26 cellular contexts compared by ENCODE assay signal in the genomic region with DNA sequence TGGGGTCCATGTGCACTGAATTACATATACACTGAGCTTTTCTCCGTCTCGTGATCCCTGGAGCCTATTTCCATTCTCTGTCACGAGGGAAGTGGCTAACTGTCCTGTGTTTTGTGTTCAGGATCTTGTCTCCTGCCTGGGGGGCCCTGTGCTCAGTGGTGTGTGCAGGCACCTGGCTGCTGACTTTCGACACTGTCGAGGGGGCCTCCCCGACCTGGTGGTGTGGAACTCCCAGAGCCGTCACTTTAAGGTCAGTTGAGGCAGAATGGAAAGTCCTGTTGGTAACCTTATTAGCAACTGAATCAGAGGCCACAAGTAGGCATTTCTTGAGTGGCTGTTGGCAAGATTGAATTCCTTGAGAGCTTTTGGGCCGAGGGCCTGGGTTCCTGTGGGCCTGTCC. TPM values are rescaled to one million over a fixed set of nuclear protein-coding genes. Genes with fewer than 3 reads are reported as not detected.
A peak's percentile ranks its signal among the peaks of the same experiment; 100 is the strongest.
DNase-seq lines count a peak whose midpoint lies in the region; ATAC-seq, FAIRE-seq and TF ChIP-seq lines count a peak whose summit lies in the region.
"Had no signal": no experiment of that assay in that cellular context is flagged by ENCODE, and none has a peak within 500 bp of the region (broad histone marks: within the 10 kb centered on the region; RNA-seq: fewer than 3 reads in every experiment).

No MANE protein-coding gene starts in this region.

- H3K23me2 ChIP-seq in H9 (ENCODE audit: insufficient read length, low read depth, low read length, poor library complexity, severe bottlenecking), result no peaks in the 10 kb centered on the region

- no peaks in the 10 kb centered on the region for H4K20me1 ChIP-seq in OCI-LY1 (ENCODE audit: insufficient read depth, low read length)
- no peaks in the 10 kb centered on the region for H4K20me1 ChIP-seq in GM12878 (ENCODE audit: control insufficient read depth, insufficient read depth)
- no peaks in the 10 kb centered on the region for H4K20me1 ChIP-seq in H9 (ENCODE audit: control insufficient read depth, insufficient read depth, insufficient read length)

- FAIRE-seq in GM12878 (lab: Jason Lieb, UNC), result no peak
- FAIRE-seq: D721Med had no signal

- no peaks in the 10 kb centered on the region for H3K79me1 ChIP-seq in H9 (ENCODE audit: insufficient read depth, low read depth, low read length, poor library complexity, severe bottlenecking)

- H3K9me2 ChIP-seq in OCI-LY1 (ENCODE audit: low read depth, low read length), result no peaks in the 10 kb centered on the region

- H3K27ac Mint-ChIP-seq in activated naive CD8-positive, alpha-beta T cell treated with anti-CD3 and anti-CD28 coated beads, Interleukin-2, amount 10 ng/mL, durations not matched to agents 7 days and 5 days, result no peak overlapping the region
- H3K27ac Mint-ChIP-seq in activated naive CD8-positive, alpha-beta T cell treated with anti-CD3 and anti-CD28 coated beads for 36 hours, result no peak overlapping the region
- peak overlapping the region; percentile 52 for H3K27ac Mint-ChIP-seq in stimulated activated naive B cell treated with anti-CD40 and anti-IgM and Interleukin-4, amounts not matched to agents 10 μg/mL and 1 μg/mL and 100 μg/mL, for 72 hours
- no peak overlapping the region; a peak in 1 of 7 replicates for H3K27ac Mint-ChIP-seq in H9
- H3K27ac Mint-ChIP-seq: CD4-positive, CD25-positive, alpha-beta regulatory T cell had no signal

- no peak overlapping the region for H2AK5ac ChIP-seq in H9 (ENCODE audit: insufficient read length, low read length)

- TF ChIP-seq EP300 in GM12878 (IDR thresholded peaks at IDR 0.05; ENCODE audit: borderline replicate concordance in 1 of 2, control insufficient read depth in 1 of 2, low read depth in 2 of 2, low read length in 2 of 2), result no peak
- TF ChIP-seq EP300 in gastroesophageal sphincter (IDR thresholded peaks at IDR 0.05), result no peak

- no peak overlapping the region for H3K14ac ChIP-seq in H9 (ENCODE audit: insufficient read depth, low read length)

- H4K8ac ChIP-seq in H9 (replicated peaks; ENCODE audit: insufficient read length, low read depth, low read length), result no peak overlapping the region

- H3K4me3 ChIP-seq in OCI-LY1 (ENCODE audit: low read depth, low read length, poor library complexity, severe bottlenecking) (no peak overlapping the region), GM12878 (no peak overlapping the region), gastroesophageal sphincter (no peak overlapping the region)
- H3K4me3 ChIP-seq: MG63, Peyer's patch, SK-N-MC had no signal

- H2BK5ac ChIP-seq in H9 (ENCODE audit: insufficient read length, low read length), result no peak overlapping the region

- no peak overlapping the region for H2AFZ ChIP-seq in OCI-LY1 (ENCODE audit: low read length)
- H2AFZ ChIP-seq in GM12878 (ENCODE audit: control insufficient read depth, low read depth, low read length), result no peak overlapping the region
- no peak overlapping the region for H2AFZ ChIP-seq in H9 (ENCODE audit: low read length)

- no peak overlapping the region for H3T11ph ChIP-seq in H9 (ENCODE audit: low read length)

- H3K36me3 ChIP-seq in OCI-LY1 (ENCODE audit: insufficient read depth, low read length) (peaks cover 57% of the 10 kb centered on the region), GM12878 (ENCODE audit: control insufficient read depth in 2 of 2, insufficient read depth in 2 of 2, low read length in 1 of 2) (peaks cover 5 to 11% of the 10 kb centered on the region in 2 experiments; a peak in 3 of 4 replicates), gastroesophageal sphincter (peaks cover 0 to 80% of the 10 kb centered on the region in 2 donors)

- no peak overlapping the region for H2BK20ac ChIP-seq in H9 (ENCODE audit: low read depth, low read length, poor library complexity, severe bottlenecking)

- no peak overlapping the region for H3K18ac ChIP-seq in H9 (ENCODE audit: insufficient read length, low read depth, low read length)

- CTCF ChIA-PET in GM12878 (lab: Yijun Ruan, JAX), result interaction anchor here (0.9 to 2.1 kb wide), 3 partner anchors 13 to 198 kb away, joined by 3 to 8 read pairs (median 5); no protein-coding TSS in a partner anchor

- H3K27me3 ChIP-seq in OCI-LY1 (ENCODE audit: insufficient read depth, low read length) (no peaks in the 10 kb centered on the region), GM12878 (replicated peaks in 1 of 2; ENCODE audit: control insufficient read depth in 2 of 2, insufficient read depth in 2 of 2, low read length in 1 of 2) (no peaks in the 10 kb centered on the region), H9 (ENCODE audit: insufficient read depth, low read length) (no peaks in the 10 kb centered on the region), gastroesophageal sphincter (no peaks in the 10 kb centered on the region)
- H3K27me3 ChIP-seq: BE2C, MG63, Peyer's patch had no signal

- H3K4me1 Mint-ChIP-seq in activated naive CD8-positive, alpha-beta T cell treated with anti-CD3 and anti-CD28 coated beads, Interleukin-2, amount 10 ng/mL, durations not matched to agents 7 days and 5 days, result peaks cover 5% of the 10 kb centered on the region
- peaks cover 15% of the 10 kb centered on the region for H3K4me1 Mint-ChIP-seq in activated naive CD8-positive, alpha-beta T cell treated with anti-CD3 and anti-CD28 coated beads for 36 hours
- peaks cover 19 to 31% of the 10 kb centered on the region in 2 donors for H3K4me1 Mint-ChIP-seq in stimulated activated naive B cell treated with anti-CD40 and anti-IgM and Interleukin-4, amounts not matched to agents 10 μg/mL and 1 μg/mL and 100 μg/mL, for 72 hours
- peaks cover 7% of the 10 kb centered on the region in 2 experiments for H3K4me1 Mint-ChIP-seq in H9

- in situ Hi-C loops in GM12878 (cut with MboI), result no loop called here

- peaks cover 50% of the 10 kb centered on the region for H3K4me1 ChIP-seq in OCI-LY1 (ENCODE audit: insufficient read depth, low read length, severe bottlenecking)
- peaks cover 6% of the 10 kb centered on the region for H3K4me1 ChIP-seq in GM12878 (ENCODE audit: control insufficient read depth, insufficient read depth, low read length)
- no peaks in the 10 kb centered on the region for H3K4me1 ChIP-seq in H9 (ENCODE audit: insufficient read depth, low read length)
- H3K4me1 ChIP-seq in gastroesophageal sphincter, result no peaks in the 10 kb centered on the region
- H3K4me1 ChIP-seq: BE2C, Peyer's patch had no signal

- H3K4me3 Mint-ChIP-seq in activated naive CD8-positive, alpha-beta T cell treated with anti-CD3 and anti-CD28 coated beads, Interleukin-2, amount 10 ng/mL, durations not matched to agents 7 days and 5 days, result no peak overlapping the region
- no peak overlapping the region for H3K4me3 Mint-ChIP-seq in activated naive CD8-positive, alpha-beta T cell treated with anti-CD3 and anti-CD28 coated beads for 36 hours
- H3K4me3 Mint-ChIP-seq in stimulated activated naive B cell treated with anti-CD40 and anti-IgM and Interleukin-4, amounts not matched to agents 10 μg/mL and 1 μg/mL and 100 μg/mL, for 72 hours, result peak overlapping the region in 1 of 2 donors; percentile 28
- H3K4me3 Mint-ChIP-seq in H9, result no peak overlapping the region
- H3K4me3 Mint-ChIP-seq: CD4-positive, CD25-positive, alpha-beta regulatory T cell had no signal

- no peak overlapping the region for H3K4ac ChIP-seq in H9 (ENCODE audit: low read depth, low read length)

- H3K27me3 Mint-ChIP-seq in activated naive CD8-positive, alpha-beta T cell treated with anti-CD3 and anti-CD28 coated beads, Interleukin-2, amount 10 ng/mL, durations not matched to agents 7 days and 5 days, result no peaks in the 10 kb centered on the region
- no peaks in the 10 kb centered on the region for H3K27me3 Mint-ChIP-seq in activated naive CD8-positive, alpha-beta T cell treated with anti-CD3 and anti-CD28 coated beads for 36 hours
- no peaks in the 10 kb centered on the region for H3K27me3 Mint-ChIP-seq in stimulated activated naive B cell treated with anti-CD40 and anti-IgM and Interleukin-4, amounts not matched to agents 10 μg/mL and 1 μg/mL and 100 μg/mL, for 72 hours
- no peaks in the 10 kb centered on the region for H3K27me3 Mint-ChIP-seq in H9 (ENCODE audit: low read depth)
- H3K27me3 Mint-ChIP-seq: CD4-positive, CD25-positive, alpha-beta regulatory T cell had no signal

- H2BK15ac ChIP-seq in H9 (ENCODE audit: low read depth, low read length), result no peak overlapping the region

- ATAC-seq in activated naive CD8-positive, alpha-beta T cell treated with anti-CD3 and anti-CD28 coated beads, Interleukin-2, amount 10 ng/mL, durations not matched to agents 7 days and 5 days (ENCODE audit: low read depth), result peak; percentile 21
- ATAC-seq in GM12878 (peak; percentile 34; the same call in 2 of the 3 replicates), gastroesophageal sphincter (no peak)
- ATAC-seq in stimulated activated naive B cell treated with anti-CD40 and anti-IgM and Interleukin-4, amounts not matched to agents 10 μg/mL and 1 μg/mL and 100 μg/mL, for 72 hours (replicated peaks), result peak; percentile 80 to 85

- H4K5ac ChIP-seq in H9 (ENCODE audit: insufficient read length, low read depth, low read length), result no peak overlapping the region

- H2BK120ac ChIP-seq in H9 (ENCODE audit: low read depth, low read length, poor library complexity, severe bottlenecking), result no peak overlapping the region

- WGBS in GM12878 (ENCODE audit: insufficient coverage, insufficient replicate concordance, low lambda C conversion rate, missing lambda C conversion rate), result 93% methylated on average over 8 of the region's 8 CpGs
- no CpG with 5 or more reads among the region's 8 CpGs for WGBS in H9 (ENCODE audit: extremely low coverage, insufficient read length, low lambda C conversion rate)
- 80% methylated on average over 1 of the region's 8 CpGs; no CpG with 5 or more reads in 1 of the 2 donors for WGBS in gastroesophageal sphincter (ENCODE audit: low coverage in 1 of 2), 2 donors

- peak overlapping the region; percentile 78 for H3K27ac ChIP-seq in OCI-LY1 (ENCODE audit: low read depth, low read length, poor library complexity, severe bottlenecking)
- 0 out of 2 replicates have a peak overlapping the region, but pooled peaks have one; percentile 13 for H3K27ac ChIP-seq in GM12878 (ENCODE audit: control insufficient read depth, insufficient read depth)
- no peak overlapping the region for H3K27ac ChIP-seq in H9 (ENCODE audit: insufficient read length, low read depth, low read length)
- no peak overlapping the region for H3K27ac ChIP-seq in gastroesophageal sphincter
- H3K27ac ChIP-seq: 22Rv1, Peyer's patch, SK-N-MC had no signal

- intact Hi-C loops in GM12878 (cut with micrococcal nuclease; ENCODE audit: unreplicated experiment), result no loop called here

- H3F3A ChIP-seq in OCI-LY1 (ENCODE audit: insufficient read depth, low read length), result no peaks in the 10 kb centered on the region

- no peak for TF ChIP-seq RAD21 in GM12878 (IDR thresholded peaks at IDR 0.05; ENCODE audit: insufficient read depth, low read depth, low read length)

- no peaks in the 10 kb centered on the region for H3K9me3 Mint-ChIP-seq in activated naive CD8-positive, alpha-beta T cell treated with anti-CD3 and anti-CD28 coated beads, Interleukin-2, amount 10 ng/mL, durations not matched to agents 7 days and 5 days
- peaks cover 2% of the 10 kb centered on the region for H3K9me3 Mint-ChIP-seq in activated naive CD8-positive, alpha-beta T cell treated with anti-CD3 and anti-CD28 coated beads for 36 hours
- no peaks in the 10 kb centered on the region for H3K9me3 Mint-ChIP-seq in stimulated activated naive B cell treated with anti-CD40 and anti-IgM and Interleukin-4, amounts not matched to agents 10 μg/mL and 1 μg/mL and 100 μg/mL, for 72 hours
- H3K9me3 Mint-ChIP-seq in H9, result no peaks in the 10 kb centered on the region
- H3K9me3 Mint-ChIP-seq: CD4-positive, CD25-positive, alpha-beta regulatory T cell had no signal

- H3K79me2 ChIP-seq in OCI-LY1 (ENCODE audit: insufficient read depth, low read length) (no peaks in the 10 kb centered on the region), GM12878 (ENCODE audit: control insufficient read depth, insufficient read depth, low read length) (no peaks in the 10 kb centered on the region), H9 (ENCODE audit: insufficient read depth, low read length) (no peaks in the 10 kb centered on the region)

- RAD21 ChIA-PET in GM12878 (lab: Charles Lee; ENCODE audit: unreplicated experiment), result interaction anchor here (1.0 kb wide), 1 partner anchor 27 kb away, joined by 5 read pairs; the partner anchor contains the start of gene FAN1

- peak overlapping the region; percentile 21; the same call in 1 of the 2 replicates for H3K4me2 ChIP-seq in OCI-LY1 (ENCODE audit: low read length)
- H3K4me2 ChIP-seq in GM12878 (ENCODE audit: control insufficient read depth, insufficient read depth), result peak overlapping the region; percentile 47; the same call in 1 of the 2 replicates
- H3K4me2 ChIP-seq in H9 (ENCODE audit: insufficient read depth, insufficient read length, low read length), result no peak overlapping the region

- TF ChIP-seq POLR2A in GM12878 (IDR thresholded peaks at IDR 0.05; ENCODE audit: low read depth, low read length) (no peak), gastroesophageal sphincter (IDR thresholded peaks at IDR 0.05) (no peak)

- H3K23ac ChIP-seq in H9 (ENCODE audit: insufficient read length, low read depth, low read length), result no peak overlapping the region

- SMC1A ChIA-PET in GM12878 (lab: Charles Lee; ENCODE audit: uncharacterized antibody, unreplicated experiment), result interaction anchor here (1.0 kb wide), 1 partner anchor 12 kb away, joined by 3 read pairs; no protein-coding TSS in a partner anchor

- no peak overlapping the region for H4K91ac ChIP-seq in H9 (ENCODE audit: insufficient read length, low read depth, low read length)

- POLR2A ChIA-PET in activated naive CD8-positive, alpha-beta T cell treated with anti-CD3 and anti-CD28 coated beads, Interleukin-2, amount 10 ng/mL, durations not matched to agents 7 days and 5 days (lab: Charles Lee), result no interaction called here
- POLR2A ChIA-PET in GM12878 (lab: Charles Lee), result interaction anchor here (1.0 kb wide), 1 partner anchor 52 kb away, joined by 3 read pairs; no protein-coding TSS in a partner anchor

- H3K56ac ChIP-seq in H9 (ENCODE audit: insufficient read length, low read depth, low read length), result no peak overlapping the region

- no TSS peak for BruUV-seq in GM12878 (replicated peaks; lab: Mats Ljungman, UMichigan)

- H3K9me3 ChIP-seq in OCI-LY1 (ENCODE audit: low read length), result no peaks in the 10 kb centered on the region
- H3K9me3 ChIP-seq in GM12878 (replicated peaks; ENCODE audit: control insufficient read depth, insufficient read depth, low read length), result no peaks in the 10 kb centered on the region
- H3K9me3 ChIP-seq in H9 (ENCODE audit: control insufficient read depth, low read depth, low read length), result no peaks in the 10 kb centered on the region
- no peaks in the 10 kb centered on the region for H3K9me3 ChIP-seq in gastroesophageal sphincter
- H3K9me3 ChIP-seq: BE2C, MG63, Peyer's patch had no signal

- no peak for DNase-seq in activated naive CD8-positive, alpha-beta T cell treated with anti-CD3 and anti-CD28 coated beads, Interleukin-2, amount 10 ng/mL, durations not matched to agents 7 days and 5 days
- no peak for DNase-seq in activated naive CD8-positive, alpha-beta T cell treated with anti-CD3 and anti-CD28 coated beads for 36 hours
- no peak for DNase-seq in GM12878 (ENCODE audit: low read depth, low spot score)
- DNase-seq in stimulated activated naive B cell treated with anti-CD40 and anti-IgM and Interleukin-4, amounts not matched to agents 10 μg/mL and 1 μg/mL and 100 μg/mL, for 72 hours, result peak; percentile 25
- no peak for DNase-seq in H9
- DNase-seq in NK-92 treated with Interleukin-12 subunit alpha and Interleukin-12 subunit beta, amount 100 ng/mL, for 24 hours (lab: John Stamatoyannopoulos, UW), result no peak
- DNase-seq: BE2C; CD4-positive, CD25-positive, alpha-beta regulatory T cell; DMS53; IMR-90; KG1; MG63; NCI-H1105 treated with DMSO at 0.1 percent for 48 hours; NCI-H146; NCI-H1930; NCI-H2107; NCI-H446 treated with DMSO at 0.1 percent for 48 hours; NCI-H526; OCI-M1; Peyer's patch; SIG-M5 had no signal

- no peak overlapping the region; the same call in 1 of the 2 replicates for H3K9ac ChIP-seq in OCI-LY1 (ENCODE audit: low read length)
- H3K9ac ChIP-seq in GM12878 (ENCODE audit: control insufficient read depth, insufficient read depth, low read length), result no peak overlapping the region
- H3K9ac ChIP-seq in H9 (ENCODE audit: extremely low read depth, insufficient read length, low read length), result no peak overlapping the region

- TF ChIP-seq CTCF in OCI-LY1 (IDR thresholded peaks at IDR 0.05; ENCODE audit: low read length), result no peak
- TF ChIP-seq CTCF in GM12878 (IDR thresholded peaks at IDR 0.05 in 2 of 3, conservative IDR thresholded peaks at IDR 0.05 in 1 of 3; ENCODE audit: control insufficient read depth in 2 of 3, extremely low read depth in 1 of 3, insufficient read depth in 1 of 3, low read depth in 3 of 3, low read length in 3 of 3), result no peak
- TF ChIP-seq CTCF in H9 (conservative IDR thresholded peaks at IDR 0.05), result no peak
- no peak for TF ChIP-seq CTCF in gastroesophageal sphincter (IDR thresholded peaks at IDR 0.05)

- H2BK12ac ChIP-seq in H9 (ENCODE audit: insufficient read length, low read depth, low read length), result no peak overlapping the region

- H3K36me3 Mint-ChIP-seq in activated naive CD8-positive, alpha-beta T cell treated with anti-CD3 and anti-CD28 coated beads, Interleukin-2, amount 10 ng/mL, durations not matched to agents 7 days and 5 days, result peaks cover 45% of the 10 kb centered on the region
- peaks cover 41% of the 10 kb centered on the region for H3K36me3 Mint-ChIP-seq in activated naive CD8-positive, alpha-beta T cell treated with anti-CD3 and anti-CD28 coated beads for 36 hours
- H3K36me3 Mint-ChIP-seq in stimulated activated naive B cell treated with anti-CD40 and anti-IgM and Interleukin-4, amounts not matched to agents 10 μg/mL and 1 μg/mL and 100 μg/mL, for 72 hours, result peaks cover 53 to 69% of the 10 kb centered on the region in 2 donors
- H3K36me3 Mint-ChIP-seq in H9 (ENCODE audit: insufficient read depth in 1 of 3, low read depth in 3 of 3), result peaks cover 24 to 72% (median 66%) of the 10 kb centered on the region in 3 experiments

RNA-seq across cellular contexts. Expression of gene FAN1, which starts 26.7 kb away (rescaled TPM):
- total RNA-seq in activated naive CD8-positive, alpha-beta T cell treated with anti-CD3 and anti-CD28 coated beads, Interleukin-2, amount 10 ng/mL, durations not matched to agents 7 days and 5 days, result 10 to 100 TPM; 23.9 to 25.8 TPM
- total RNA-seq in activated naive CD8-positive, alpha-beta T cell treated with anti-CD3 and anti-CD28 coated beads for 36 hours, result 10 to 100 TPM; 15.4 to 16.1 TPM
- total RNA-seq in GM12878 (2013; cell fraction: nucleolus; rRNA removed), result 70.1 and 76.3 TPM in 2 replicates
- total RNA-seq in GM12878 (2014; rRNA removed) (13.0 and 15.7 TPM in 2 replicates), GM12878 (2014; rRNA removed; fragmentation: Illumina TruSeq; extraction: Trizol) (11.5 and 12.2 TPM in 2 replicates), GM12878 (2021) (11.2 and 12.2 TPM in 2 replicates), H9 (2021) (27.4 and 28.2 TPM in 2 replicates), gastroesophageal sphincter (10 to 100 TPM; 16.8 to 23.0 (median 22.1) TPM)
- polyA plus RNA-seq in GM12878 (2011; ENCODE audit: low read depth), result 4.7 TPM
- polyA plus RNA-seq in GM12878 (2011; rRNA removed) (12.9 and 17.1 TPM in 2 replicates), GM12878 (2014; fragmentation: Illumina TruSeq; extraction: Trizol) (10.4 and 11.8 TPM in 2 replicates), GM12878 (2014; fragmentation: Nextera tagmentation; extraction: Ambion mirVana) (1 to 10 TPM in 1 of 2 experiments, under 1 TPM in 1; 0.55 to 1.0 TPM), GM12878 (2014; rRNA removed) (12.5 and 13.8 TPM in 2 replicates), GM12878 (2016; fragmentation: Nextera tagmentation; extraction: Ambion mirVana) (10 to 100 TPM; 16.4 to 18.6 TPM)
- 6.0 and 7.4 TPM in 2 replicates for polyA plus RNA-seq in GM12878 (2011; cell fraction: cytosol; rRNA removed)
- 29.6 and 29.9 TPM in 2 replicates for polyA plus RNA-seq in GM12878 (2011; cell fraction: nucleus; rRNA removed)
- 8.2 and 10.0 TPM in 2 replicates for polyA plus RNA-seq in GM12878 (2012)
- polyA minus RNA-seq in GM12878 (2011; rRNA and poly(A)+ RNA removed), result 7.3 and 9.3 TPM in 2 replicates
- polyA minus RNA-seq in GM12878 (2011; cell fraction: cytosol; rRNA and poly(A)+ RNA removed), result 4.3 and 5.2 TPM in 2 replicates
- 11.1 and 12.3 TPM in 2 replicates for polyA minus RNA-seq in GM12878 (2011; cell fraction: nucleus; rRNA and poly(A)+ RNA removed)

Comparison
In these comparisons a context has a peak if more than half of its experiments do, and no peak if none do; other contexts are left out.
1. H3K27ac ChIP-seq: peak in OCI-LY1 (single experiment) and GM12878 (single experiment); none in H9 (single experiment) and gastroesophageal sphincter (0 of 4).